1 cellular context compared by ENCODE assay signal in genomic region chr1:200925821-200926220, GRCh38.
TF ChIP-seq lines count a peak whose summit lies in the region.

No MANE protein-coding gene starts in this region.

TF ChIP-seq in GM12878, 131 proteins besides CTCF, POLR2A, EP300 and RAD21:
- TF ChIP-seq NR2C1 (IDR thresholded peaks at IDR 0.05) (no peak), PML (IDR thresholded peaks at IDR 0.05; ENCODE audit: low read length) (no peak), ASH2L (IDR thresholded peaks at IDR 0.05; ENCODE audit: borderline replicate concordance, low read depth) (no peak), BHLHE40 (IDR thresholded peaks at IDR 0.05; ENCODE audit: borderline replicate concordance in 1 of 2, low read depth in 2 of 2, low read length in 1 of 2) (peak in 1 of 2 experiments; percentile 42; a peak in 1 of 4 replicates), NR2C2 (IDR thresholded peaks at IDR 0.05; ENCODE audit: borderline replicate concordance, control insufficient read depth, insufficient read length, low read depth) (no peak), STAT3 (IDR thresholded peaks at IDR 0.05; ENCODE audit: low read depth, low read length) (no peak)
